In genomic region chr11:62876712-62877111, GRCh38 we compare ENCODE assay signal across 24 cellular contexts. TPM values are rescaled to one million over a fixed set of nuclear protein-coding genes. Genes with fewer than 3 reads are reported as not detected.
A peak's percentile ranks its signal among the peaks of the same experiment; 100 is the strongest.
DNase-seq lines count a peak whose midpoint lies in the region; ATAC-seq, FAIRE-seq and TF ChIP-seq lines count a peak whose summit lies in the region.
"Had no signal": no experiment of that assay in that cellular context is flagged by ENCODE, and none has a peak within 500 bp of the region (broad histone marks: within the 10 kb centered on the region; RNA-seq: fewer than 3 reads in every experiment).

No MANE protein-coding gene starts in this region.

- CTCF ChIA-PET in MCF 10A (lab: Yijun Ruan, JAX) (interaction anchor here (0.7 to 0.9 kb wide), 2 partner anchors 13 to 578 kb away, joined by 3 read pairs; partner anchors contain the start of gene SCGB1D4), K562 (lab: Yijun Ruan, JAX; ENCODE audit: low intra/inter-chr PET ratio) (interaction anchor here (0.7 kb wide), 1 partner anchor 499 kb away, joined by 3 read pairs; no protein-coding TSS in a partner anchor)

- H3K9me3 ChIP-seq in breast epithelium: no peaks in the 10 kb centered on the region
- H3K9me3 ChIP-seq in K562 (replicated peaks; ENCODE audit: control insufficient read depth, insufficient read depth, low read depth, low read length): no peaks in the 10 kb centered on the region
- H3K9me3 ChIP-seq in right lobe of liver: no peaks in the 10 kb centered on the region
- H3K9me3 ChIP-seq in stomach: no peaks in the 10 kb centered on the region
- H3K9me3 ChIP-seq: BLaER1 treated with 17β-estradiol and CSF1 and Interleukin-3, amounts not matched to agents 10 nM and 100 nM; Caco-2; SJCRH30 had no signal

- H3K9ac ChIP-seq in K562 (ENCODE audit: insufficient read depth in 1 of 2, low read depth in 2 of 2, low read length in 2 of 2): no peak overlapping the region
- H3K9ac ChIP-seq: KMS-11 had no signal

- TF ChIP-seq CTCF in MCF 10A (IDR thresholded peaks at IDR 0.05; ENCODE audit: unreplicated experiment) (no peak), breast epithelium (IDR thresholded peaks at IDR 0.05) (no peak), K562 (IDR thresholded peaks at IDR 0.05 in 2 of 3, conservative IDR thresholded peaks at IDR 0.05 in 1 of 3; ENCODE audit: insufficient read depth in 2 of 3, low read depth in 1 of 3, low read length in 3 of 3) (no peak), right lobe of liver (IDR thresholded peaks at IDR 0.05) (no peak), stomach (IDR thresholded peaks at IDR 0.05) (no peak)

- DNase-seq in MCF 10A (ENCODE audit: unreplicated experiment): no peak
- DNase-seq in breast epithelium (ENCODE audit: low spot score in 2 of 2): no peak
- DNase-seq in K562 (ENCODE audit: extremely low read depth in 1 of 4, low spot score in 3 of 4): no peak
- DNase-seq in right lobe of liver: peak in 2 of 3 donors; percentile 42 to 60
- DNase-seq in stomach: no peak
- no peak for DNase-seq in cerebellum (ENCODE audit: low spot score)
- no peak for DNase-seq in NCI-H1417 treated with DMSO at 0.1 percent for 48 hours (lab: John Stamatoyannopoulos, UW)
- no peak for DNase-seq in HTR-8/SVneo (ENCODE audit: insufficient read length, low spot score)
- DNase-seq: 8988T; Caco-2; CD4-positive, alpha-beta memory T cell; H9; NCI-H1105; NCI-H1694; NCI-H2081; NCI-H2171; NCI-H345; SJCRH30 had no signal

- FAIRE-seq in K562 (lab: Jason Lieb, UNC) (no peak), HTR-8/SVneo (lab: Jason Lieb, UNC) (no peak)
- FAIRE-seq: GM12891 had no signal

- POLR2A ChIA-PET in MCF 10A (lab: Yijun Ruan, JAX): interaction anchor here (1.9 kb wide), 1 partner anchor 20 kb away, joined by 7 read pairs; no protein-coding TSS in a partner anchor
- POLR2A ChIA-PET in K562 (lab: Yijun Ruan, JAX): interaction anchor here (1.0 to 7.2 kb wide), 6 partner anchors 7 to 82 kb away, joined by 4 to 66 read pairs (median 12); no protein-coding TSS in a partner anchor

- peaks cover 14% of the 10 kb centered on the region for H4K20me1 ChIP-seq in K562 (replicated peaks; ENCODE audit: control insufficient read depth, insufficient read depth, low read length)

- BruUV-seq in MCF 10A (replicated peaks; lab: Mats Ljungman, UMichigan) (no TSS peak), K562 (replicated peaks; lab: Mats Ljungman, UMichigan) (no TSS peak)

- WGBS in K562 (ENCODE audit: insufficient coverage, low coverage, missing lambda C conversion rate): 75% methylated on average over 6 of the region's 6 CpGs
- WGBS in right lobe of liver (ENCODE audit: insufficient coverage, low coverage, low lambda C conversion rate, missing lambda C conversion rate): 9% methylated on average over 3 of the region's 6 CpGs
- WGBS in stomach, 5 donors: 37 to 75% (median 66%) methylated on average over 6 of the region's 6 CpGs

- H3K4me3 Mint-ChIP-seq in MCF 10A (ENCODE audit: unreplicated experiment): no peak overlapping the region
- H3K4me3 Mint-ChIP-seq: H9 had no signal

- no peaks in the 10 kb centered on the region for H3K9me3 Mint-ChIP-seq in MCF 10A (ENCODE audit: unreplicated experiment)
- H3K9me3 Mint-ChIP-seq: CD4-positive, alpha-beta memory T cell had no signal

- H3K4me1 Mint-ChIP-seq in MCF 10A (ENCODE audit: insufficient read depth, unreplicated experiment): peaks cover 18% of the 10 kb centered on the region

- H3K27ac Mint-ChIP-seq in MCF 10A (ENCODE audit: low read depth, unreplicated experiment): peak overlapping the region; percentile 49

- no peak overlapping the region for H3K4me3 ChIP-seq in breast epithelium
- no peak overlapping the region for H3K4me3 ChIP-seq in K562
- no peak overlapping the region for H3K4me3 ChIP-seq in right lobe of liver
- H3K4me3 ChIP-seq in stomach: no peak overlapping the region
- H3K4me3 ChIP-seq: BLaER1 treated with 17β-estradiol and CSF1 and Interleukin-3, amounts not matched to agents 10 nM and 100 nM; SJCRH30 had no signal

- TF ChIP-seq POLR2A in breast epithelium (IDR thresholded peaks at IDR 0.05) (no peak), K562 (conservative IDR thresholded peaks at IDR 0.05) (no peak), right lobe of liver (IDR thresholded peaks at IDR 0.05) (no peak), stomach (IDR thresholded peaks at IDR 0.05) (no peak)

- no peak for TF ChIP-seq EP300 in K562 (IDR thresholded peaks at IDR 0.05; ENCODE audit: low read length)
- no peak for TF ChIP-seq EP300 in stomach (IDR thresholded peaks at IDR 0.05)

- no peak overlapping the region for H3K4me2 ChIP-seq in K562 (ENCODE audit: insufficient read depth, low read length)
- H3K4me2 ChIP-seq: BLaER1 treated with 17β-estradiol and CSF1 and Interleukin-3, amounts not matched to agents 10 nM and 100 nM; KMS-11 had no signal

- H3K36me3 ChIP-seq in breast epithelium: no peaks in the 10 kb centered on the region
- peaks cover 81% of the 10 kb centered on the region for H3K36me3 ChIP-seq in K562 (ENCODE audit: control insufficient read depth, insufficient read depth, low read length)
- H3K36me3 ChIP-seq in right lobe of liver: no peaks in the 10 kb centered on the region
- no peaks in the 10 kb centered on the region for H3K36me3 ChIP-seq in stomach

- ATAC-seq in K562 (no peak), right lobe of liver (peak in 3 of 4 donors; percentile 4 to 19 (median 6))
- ATAC-seq: Panc1 had no signal

- H3K27me3 ChIP-seq in breast epithelium (no peaks in the 10 kb centered on the region), K562 (ENCODE audit: control insufficient read depth in 2 of 2, insufficient read depth in 2 of 2, low read length in 2 of 2) (no peaks in the 10 kb centered on the region), right lobe of liver (no peaks in the 10 kb centered on the region), stomach (no peaks in the 10 kb centered on the region)
- H3K27me3 ChIP-seq: BLaER1 treated with 17β-estradiol and CSF1 and Interleukin-3, amounts not matched to agents 10 nM and 100 nM; SJCRH30 had no signal

- no peak overlapping the region for H3K27ac ChIP-seq in breast epithelium
- H3K27ac ChIP-seq in K562 (ENCODE audit: extremely low read depth, low read depth, low read length): no peak overlapping the region
- peak overlapping the region in 2 of 3 donors; percentile 11 to 57 for H3K27ac ChIP-seq in right lobe of liver
- peak overlapping the region; percentile 20 to 44 (median 35) for H3K27ac ChIP-seq in stomach
- H3K27ac ChIP-seq: BLaER1 treated with 17β-estradiol and CSF1 and Interleukin-3, amounts not matched to agents 10 nM and 100 nM; HL-60; KMS-11; SJCRH30 had no signal

- H3K27me3 Mint-ChIP-seq in MCF 10A (ENCODE audit: insufficient read depth, unreplicated experiment): no peaks in the 10 kb centered on the region
- H3K27me3 Mint-ChIP-seq: CD4-positive, alpha-beta memory T cell had no signal

- intact Hi-C loops in MCF 10A (cut with micrococcal nuclease) (no loop called here), breast epithelium (cut with DNase I; ENCODE audit: low total_unique reads) (loop anchor here (10.0 kb wide), 1 partner anchor 482 kb away; no protein-coding TSS in a partner anchor), K562 (cut with micrococcal nuclease) (no loop called here), right lobe of liver (cut with DNase I) (no loop called here), stomach (cut with DNase I; ENCODE audit: low total_unique reads) (no loop called here)

- no peak overlapping the region for H2AFZ ChIP-seq in K562 (ENCODE audit: low read depth, low read length)

- peaks cover 53% of the 10 kb centered on the region for H3K36me3 Mint-ChIP-seq in MCF 10A (ENCODE audit: insufficient read depth, unreplicated experiment)

- in situ Hi-C loops in K562 (cut with MboI): no loop called here

- H3K4me1 ChIP-seq in breast epithelium (peaks cover 0 to 14% of the 10 kb centered on the region in 2 donors), K562 (replicated peaks in 1 of 2; ENCODE audit: control insufficient read depth in 2 of 2, insufficient read depth in 2 of 2, low read length in 2 of 2) (peaks cover 32 to 41% of the 10 kb centered on the region in 2 experiments), right lobe of liver (peaks cover 0 to 34% (median 14%) of the 10 kb centered on the region in 4 donors), stomach (peaks cover 24 to 52% (median 37%) of the 10 kb centered on the region in 4 donors)

- no peaks in the 10 kb centered on the region for H3K9me1 ChIP-seq in K562 (ENCODE audit: control insufficient read depth, insufficient read depth, low read length)

- H3K79me2 ChIP-seq in K562 (ENCODE audit: control insufficient read depth, insufficient read depth, low read length): peaks cover 82% of the 10 kb centered on the region

- TF ChIP-seq RAD21 in K562 (CRISPR knock-in tag; conservative IDR thresholded peaks at IDR 0.05 in 1 of 2, IDR thresholded peaks at IDR 0.05 in 1 of 2): no peak

RNA-seq across cellular contexts. Expression of gene SLC3A2, which starts 4.0 kb away (rescaled TPM):
- 838 and 896 TPM in 2 replicates for total RNA-seq in MCF 10A (2022)
- total RNA-seq in breast epithelium: 100 to 1,000 TPM; 147 to 214 (median 171) TPM
- total RNA-seq in K562 (2011; cell fraction: chromatin; rRNA removed; ENCODE audit: low replicate concordance): 762 and 871 TPM in 2 replicates
- total RNA-seq in K562 (2011; cell fraction: nucleolus; rRNA removed): 808 and 809 TPM in 2 replicates
- 628 and 726 TPM in 2 replicates for total RNA-seq in K562 (2011; cell fraction: nucleoplasm; rRNA removed)
- total RNA-seq in K562 (2014; rRNA removed): 245 and 289 TPM in 2 replicates
- total RNA-seq in K562 (2014; rRNA removed; fragmentation: Illumina TruSeq; extraction: Trizol): 214 and 276 TPM in 2 replicates
- total RNA-seq in K562 (2015; rRNA removed; fragmentation: Illumina TruSeq; extraction: Trizol): 120 and 132 TPM in 2 replicates
- 255 and 276 TPM in 2 replicates for total RNA-seq in K562 (2021)
- 282 and 323 TPM in 2 replicates for polyA plus RNA-seq in K562 (2011; rRNA removed)
- 289 and 316 TPM in 2 replicates for polyA plus RNA-seq in K562 (2011; cell fraction: cytosol; rRNA removed)
- 1,169 and 1,253 TPM in 2 replicates for polyA plus RNA-seq in K562 (2011; cell fraction: nucleus; rRNA removed)
- polyA plus RNA-seq in K562 (2012): 196 and 375 TPM in 2 replicates
- 183 and 221 TPM in 2 replicates for polyA plus RNA-seq in K562 (2014; fragmentation: Illumina TruSeq; extraction: Trizol)
- 10 to 100 TPM; 20.0 to 39.7 TPM for polyA plus RNA-seq in K562 (2014; fragmentation: Nextera tagmentation; extraction: Ambion mirVana)
- polyA plus RNA-seq in K562 (2014; rRNA removed): 254 and 296 TPM in 2 replicates
- 168 and 173 TPM in 2 replicates for polyA minus RNA-seq in K562 (2011; rRNA and poly(A)+ RNA removed)
- polyA minus RNA-seq in K562 (2011; cell fraction: cytosol; rRNA and poly(A)+ RNA removed): 167 and 196 TPM in 2 replicates
- polyA minus RNA-seq in K562 (2011; cell fraction: nucleus; rRNA and poly(A)+ RNA removed): 164 and 348 TPM in 2 replicates
- 100 to 1,000 TPM in 1 of 6 experiments, 10 to 100 TPM in 5; 39.8 to 106 (median 63.0) TPM for total RNA-seq in right lobe of liver
- 100 to 1,000 TPM in 4 of 5 donors, 10 to 100 TPM in 1; 70.7 to 255 (median 141) TPM for total RNA-seq in stomach
- 100 to 1,000 TPM in 1 of 3 donors, 10 to 100 TPM in 2; 36.0 to 176 (median 51.6) TPM for polyA plus RNA-seq in stomach
- 64.1 TPM for total RNA-seq in cerebellum

RNA-seq across cellular contexts. Expression of gene WDR74, which starts 37.3 kb away (rescaled TPM):
- total RNA-seq in MCF 10A (2022) (91.3 and 115 TPM in 2 replicates), breast epithelium (10 to 100 TPM; 46.6 to 62.6 (median 48.7) TPM), K562 (2014; rRNA removed) (210 and 239 TPM in 2 replicates), K562 (2014; rRNA removed; fragmentation: Illumina TruSeq; extraction: Trizol) (94.6 and 112 TPM in 2 replicates), K562 (2015; rRNA removed; fragmentation: Illumina TruSeq; extraction: Trizol) (122 and 128 TPM in 2 replicates), K562 (2021) (136 TPM in 2 replicates), right lobe of liver (10 to 100 TPM; 17.6 to 30.6 (median 24.3) TPM), stomach (10 to 100 TPM; 27.7 to 57.6 (median 41.2) TPM), cerebellum (31.2 TPM)
- 146 and 260 TPM in 2 replicates for total RNA-seq in K562 (2011; cell fraction: chromatin; rRNA removed; ENCODE audit: low replicate concordance)
- total RNA-seq in K562 (2011; cell fraction: nucleolus; rRNA removed): 230 and 252 TPM in 2 replicates
- 260 and 399 TPM in 2 replicates for total RNA-seq in K562 (2011; cell fraction: nucleoplasm; rRNA removed)
- polyA plus RNA-seq in K562 (2011; rRNA removed) (87.2 and 92.0 TPM in 2 replicates), K562 (2014; fragmentation: Illumina TruSeq; extraction: Trizol) (114 and 118 TPM in 2 replicates), K562 (2014; fragmentation: Nextera tagmentation; extraction: Ambion mirVana) (10 to 100 TPM; 32.7 to 46.2 TPM), K562 (2014; rRNA removed) (165 and 208 TPM in 2 replicates), stomach (10 to 100 TPM; 47.2 to 67.9 (median 48.8) TPM)
- polyA plus RNA-seq in K562 (2011; cell fraction: cytosol; rRNA removed): 101 and 156 TPM in 2 replicates
- polyA plus RNA-seq in K562 (2011; cell fraction: nucleus; rRNA removed): 223 and 302 TPM in 2 replicates
- polyA plus RNA-seq in K562 (2012): 75.1 and 119 TPM in 2 replicates
- 96.2 and 110 TPM in 2 replicates for polyA minus RNA-seq in K562 (2011; rRNA and poly(A)+ RNA removed)
- 51.0 and 53.7 TPM in 2 replicates for polyA minus RNA-seq in K562 (2011; cell fraction: cytosol; rRNA and poly(A)+ RNA removed)
- 178 and 418 TPM in 2 replicates for polyA minus RNA-seq in K562 (2011; cell fraction: nucleus; rRNA and poly(A)+ RNA removed)

RNA-seq across cellular contexts. Expression of gene TEX54, which starts 44.1 kb away (rescaled TPM):
- total RNA-seq in MCF 10A (2022) (not detected in 2 replicates), breast epithelium (1 to 10 TPM in 1 of 3 donors, not detected in 2; 1.6 TPM), K562 (2014; rRNA removed) (not detected in 2 replicates), K562 (2014; rRNA removed; fragmentation: Illumina TruSeq; extraction: Trizol) (not detected in 2 replicates), K562 (2015; rRNA removed; fragmentation: Illumina TruSeq; extraction: Trizol) (not detected in 2 replicates), K562 (2021) (not detected in 2 replicates), right lobe of liver (not detected), stomach (not detected), cerebellum (not detected)
- total RNA-seq in K562 (2011; cell fraction: chromatin; rRNA removed; ENCODE audit: low replicate concordance): 0.93 TPM in 1 of 2 replicates, not detected in the other
- total RNA-seq in K562 (2011; cell fraction: nucleolus; rRNA removed): 2.0 TPM in 1 of 2 replicates, not detected in the other
- total RNA-seq in K562 (2011; cell fraction: nucleoplasm; rRNA removed): 1.2 TPM in 1 of 2 replicates, not detected in the other
- polyA plus RNA-seq in K562 (2011; rRNA removed) (not detected in 2 replicates), K562 (2014; fragmentation: Illumina TruSeq; extraction: Trizol) (not detected in 2 replicates), K562 (2014; fragmentation: Nextera tagmentation; extraction: Ambion mirVana) (not detected), K562 (2014; rRNA removed) (not detected in 2 replicates), stomach (not detected)
- polyA plus RNA-seq in K562 (2011; cell fraction: cytosol; rRNA removed): not detected in 2 replicates
- polyA plus RNA-seq in K562 (2011; cell fraction: nucleus; rRNA removed): not detected in 2 replicates
- not detected in 2 replicates for polyA plus RNA-seq in K562 (2012)
- polyA minus RNA-seq in K562 (2011; rRNA and poly(A)+ RNA removed): not detected in 2 replicates
- polyA minus RNA-seq in K562 (2011; cell fraction: cytosol; rRNA and poly(A)+ RNA removed): not detected in 2 replicates
- polyA minus RNA-seq in K562 (2011; cell fraction: nucleus; rRNA and poly(A)+ RNA removed): not detected in 2 replicates
- total RNA-seq: CD4-positive, alpha-beta memory T cell; G401; SJCRH30 had no signal

RNA-seq across cellular contexts. Expression of gene CHRM1, which starts 44.5 kb away (rescaled TPM):
- not detected in 2 replicates for total RNA-seq in MCF 10A (2022)
- 1 to 10 TPM in 1 of 3 donors, under 1 TPM in 1, not detected in 1; 0.88 to 1.3 TPM for total RNA-seq in breast epithelium
- total RNA-seq in K562 (2011; cell fraction: chromatin; rRNA removed; ENCODE audit: low replicate concordance): not detected in 2 replicates
- not detected in 2 replicates for total RNA-seq in K562 (2011; cell fraction: nucleolus; rRNA removed)
- not detected in 2 replicates for total RNA-seq in K562 (2011; cell fraction: nucleoplasm; rRNA removed)
- total RNA-seq in K562 (2014; rRNA removed): not detected in 2 replicates
- total RNA-seq in K562 (2014; rRNA removed; fragmentation: Illumina TruSeq; extraction: Trizol): not detected in 2 replicates
- not detected in 2 replicates for total RNA-seq in K562 (2015; rRNA removed; fragmentation: Illumina TruSeq; extraction: Trizol)
- not detected in 2 replicates for total RNA-seq in K562 (2021)
- polyA plus RNA-seq in K562 (2011; rRNA removed): not detected in 2 replicates
- not detected in 2 replicates for polyA plus RNA-seq in K562 (2011; cell fraction: cytosol; rRNA removed)
- not detected in 2 replicates for polyA plus RNA-seq in K562 (2011; cell fraction: nucleus; rRNA removed)
- polyA plus RNA-seq in K562 (2012): not detected in 2 replicates
- not detected in 2 replicates for polyA plus RNA-seq in K562 (2014; fragmentation: Illumina TruSeq; extraction: Trizol)
- polyA plus RNA-seq in K562 (2014; fragmentation: Nextera tagmentation; extraction: Ambion mirVana): not detected
- polyA plus RNA-seq in K562 (2014; rRNA removed): not detected in 2 replicates
- polyA minus RNA-seq in K562 (2011; rRNA and poly(A)+ RNA removed): not detected in 2 replicates
- polyA minus RNA-seq in K562 (2011; cell fraction: cytosol; rRNA and poly(A)+ RNA removed): not detected in 2 replicates
- polyA minus RNA-seq in K562 (2011; cell fraction: nucleus; rRNA and poly(A)+ RNA removed): not detected in 2 replicates
- total RNA-seq in right lobe of liver: not detected
- total RNA-seq in stomach: 10 to 100 TPM in 1 of 5 donors, 1 to 10 TPM in 2, under 1 TPM in 1, not detected in 1; 0.73 to 19.4 (median 6.6) TPM
- under 1 TPM in 2 of 3 donors, not detected in 1; 0.12 to 0.48 TPM for polyA plus RNA-seq in stomach
- not detected for total RNA-seq in cerebellum
- total RNA-seq: Caco-2; CD4-positive, alpha-beta memory T cell; G401; H9; SJCRH30 had no signal
- polyA plus RNA-seq: CD4-positive, alpha-beta memory T cell had no signal

RNA-seq across cellular contexts. Expression of gene STX5, which starts 44.9 kb away (rescaled TPM):
- total RNA-seq in MCF 10A (2022) (71.8 and 72.0 TPM in 2 replicates), breast epithelium (10 to 100 TPM; 30.8 to 42.3 (median 34.2) TPM), K562 (2014; rRNA removed) (24.3 and 28.3 TPM in 2 replicates), K562 (2014; rRNA removed; fragmentation: Illumina TruSeq; extraction: Trizol) (17.2 and 17.4 TPM in 2 replicates), K562 (2015; rRNA removed; fragmentation: Illumina TruSeq; extraction: Trizol) (19.4 TPM in 2 replicates), K562 (2021) (24.8 and 26.9 TPM in 2 replicates), right lobe of liver (10 to 100 TPM; 22.1 to 27.8 (median 24.6) TPM), stomach (10 to 100 TPM in 4 of 5 donors, 1 to 10 TPM in 1; 8.2 to 48.1 (median 24.2) TPM), cerebellum (24.3 TPM)
- 46.3 and 74.6 TPM in 2 replicates for total RNA-seq in K562 (2011; cell fraction: chromatin; rRNA removed; ENCODE audit: low replicate concordance)
- total RNA-seq in K562 (2011; cell fraction: nucleolus; rRNA removed): 33.7 and 41.5 TPM in 2 replicates
- total RNA-seq in K562 (2011; cell fraction: nucleoplasm; rRNA removed): 38.8 and 41.1 TPM in 2 replicates
- polyA plus RNA-seq in K562 (2011; rRNA removed) (28.6 and 34.5 TPM in 2 replicates), K562 (2014; fragmentation: Illumina TruSeq; extraction: Trizol) (27.8 TPM in 2 replicates), K562 (2014; fragmentation: Nextera tagmentation; extraction: Ambion mirVana) (1 to 10 TPM; 2.8 to 3.6 TPM), K562 (2014; rRNA removed) (23.7 and 27.7 TPM in 2 replicates), stomach (10 to 100 TPM; 21.7 to 44.6 (median 29.3) TPM)
- polyA plus RNA-seq in K562 (2011; cell fraction: cytosol; rRNA removed): 35.9 and 38.3 TPM in 2 replicates
- 30.2 and 48.1 TPM in 2 replicates for polyA plus RNA-seq in K562 (2011; cell fraction: nucleus; rRNA removed)
- polyA plus RNA-seq in K562 (2012): 22.3 and 69.5 TPM in 2 replicates
- 36.3 and 40.4 TPM in 2 replicates for polyA minus RNA-seq in K562 (2011; rRNA and poly(A)+ RNA removed)
- polyA minus RNA-seq in K562 (2011; cell fraction: cytosol; rRNA and poly(A)+ RNA removed): 14.2 and 15.6 TPM in 2 replicates
- polyA minus RNA-seq in K562 (2011; cell fraction: nucleus; rRNA and poly(A)+ RNA removed): 18.3 and 23.7 TPM in 2 replicates

Comparison
In these comparisons a context has a peak if more than half of its experiments do, and no peak if none do; other contexts are left out.
1. DNase-seq: peak in right lobe of liver (2 of 3); none in MCF 10A (single experiment), breast epithelium (0 of 2), K562 (0 of 4), stomach (single experiment), cerebellum (single experiment), NCI-H1417 treated with DMSO at 0.1 percent for 48 hours (single experiment) and HTR-8/SVneo (single experiment).
2. H3K27ac ChIP-seq: peak in right lobe of liver (2 of 3) and stomach (5 of 5); none in breast epithelium (0 of 2) and K562 (single experiment).